In genomic region chr2:218876562-218877219, GRCh38 we compare ENCODE assay signal across 9 cellular contexts. TPM values are rescaled to one million over a fixed set of nuclear protein-coding genes. Genes with fewer than 3 reads are reported as not detected.
DNase-seq lines count a peak whose midpoint lies in the region; ATAC-seq and TF ChIP-seq lines count a peak whose summit lies in the region.
"Had no signal": no experiment of that assay in that cellular context is flagged by ENCODE, and none has a peak within 500 bp of the region (broad histone marks: within the 10 kb centered on the region; RNA-seq: fewer than 3 reads in every experiment).

No MANE protein-coding gene starts in this region.

- DNase-seq in BJ (ENCODE audit: low read depth) (no peak), HCT116 (ENCODE audit: low read depth, low spot score) (peak; percentile 59), NCI-H774 (lab: John Stamatoyannopoulos, UW) (peak; percentile 57), mesothelial cell of epicardium (ENCODE audit: low spot score in 2 of 2, unreplicated experiment in 2 of 2) (peak in 1 of 2 experiments; percentile 87)
- DNase-seq in activated CD8-positive, alpha-beta T cell treated with anti-CD3 and anti-CD28 coated beads for 36 hours, result peak; percentile 84
- DNase-seq in effector memory CD8-positive, alpha-beta T cell, result peak; percentile 73 to 83 (median 74)
- peak; percentile 73 for DNase-seq in stimulated activated naive CD8-positive, alpha-beta T cell treated with anti-CD3 and anti-CD28 coated beads, Interleukin-15, Interleukin-2, amounts not matched to agents 100 U/mL and 50 U/mL, for 24 hours

- H3K9me2 ChIP-seq in HCT116 (ENCODE audit: insufficient read depth), result no peaks in the 10 kb centered on the region

- H3K36me3 ChIP-seq in BJ (ENCODE audit: control insufficient read depth, insufficient read depth, low read length) (no peaks in the 10 kb centered on the region), HCT116 (ENCODE audit: control insufficient read depth in 1 of 2, insufficient read depth in 2 of 2, low read length in 2 of 2) (no peaks in the 10 kb centered on the region)

- no peaks in the 10 kb centered on the region for H3K79me2 ChIP-seq in HCT116 (ENCODE audit: insufficient read depth, low read length)

- H3K4me3 ChIP-seq in BJ (ENCODE audit: low read depth, low read length) (no peak overlapping the region), HCT116 (replicated peaks in 1 of 2; ENCODE audit: low read depth in 1 of 2, low read length in 2 of 2) (no peak overlapping the region)

- H3K27ac Mint-ChIP-seq in activated CD8-positive, alpha-beta T cell treated with anti-CD3 and anti-CD28 coated beads for 36 hours, result no peak overlapping the region
- peak overlapping the region; percentile 15 to 39 for H3K27ac Mint-ChIP-seq in effector memory CD8-positive, alpha-beta T cell
- peak overlapping the region; percentile 73 for H3K27ac Mint-ChIP-seq in mesothelial cell of epicardium
- H3K27ac Mint-ChIP-seq: stimulated activated naive CD8-positive, alpha-beta T cell treated with anti-CD3 and anti-CD28 coated beads, Interleukin-15, Interleukin-2, amounts not matched to agents 100 ng/mL and 50 ng/mL, for 24 hours had no signal

- POLR2A ChIA-PET in BJ (lab: Charles Lee), result interaction anchor here (0.6 to 0.7 kb wide), 2 partner anchors 418 to 511 kb away, joined by 3 read pairs; partner anchors contain the start of gene DNPEP
- POLR2A ChIA-PET in HCT116 (lab: Charles Lee), result interaction anchor here (0.7 to 2.0 kb wide), 3 partner anchors 18 to 22 kb away, joined by 3 to 7 read pairs (median 6); no protein-coding TSS in a partner anchor
- POLR2A ChIA-PET in activated CD8-positive, alpha-beta T cell treated with anti-CD3 and anti-CD28 coated beads for 36 hours (lab: Charles Lee), result interaction anchor here (1.6 to 16.8 kb wide), 4 partner anchors 11 to 33 kb away, joined by 4 to 284 read pairs (median 16); no protein-coding TSS in a partner anchor

- no peak overlapping the region for H3K4me2 ChIP-seq in HCT116 (ENCODE audit: low read length)

- H2AFZ ChIP-seq in HCT116 (ENCODE audit: low read depth, low read length, poor library complexity, severe bottlenecking), result no peak overlapping the region

- no peak overlapping the region for H3K27ac ChIP-seq in HCT116 (ENCODE audit: low read depth, low read length)

- peak; percentile 94 for TF ChIP-seq CTCF in BJ (IDR thresholded peaks at IDR 0.05; ENCODE audit: insufficient read depth, low read depth, low read length)
- TF ChIP-seq CTCF in HCT116 (IDR thresholded peaks at IDR 0.05 in 2 of 3, conservative IDR thresholded peaks at IDR 0.05 in 1 of 3; ENCODE audit: borderline replicate concordance in 1 of 3, insufficient read depth in 1 of 3, low read depth in 2 of 3, low read length in 2 of 3), result peak; percentile 97 to 99 (median 98)
- TF ChIP-seq CTCF in activated CD8-positive, alpha-beta T cell treated with anti-CD3 and anti-CD28 coated beads for 36 hours (IDR thresholded peaks at IDR 0.05), result peak; percentile 98
- TF ChIP-seq CTCF in mesothelial cell of epicardium (IDR thresholded peaks at IDR 0.05; ENCODE audit: unreplicated experiment), result peak; percentile 98

- H3K4me3 Mint-ChIP-seq in activated CD8-positive, alpha-beta T cell treated with anti-CD3 and anti-CD28 coated beads for 36 hours, result no peak overlapping the region
- no peak overlapping the region for H3K4me3 Mint-ChIP-seq in effector memory CD8-positive, alpha-beta T cell
- H3K4me3 Mint-ChIP-seq in mesothelial cell of epicardium, result no peak overlapping the region
- H3K4me3 Mint-ChIP-seq: stimulated activated naive CD8-positive, alpha-beta T cell treated with anti-CD3 and anti-CD28 coated beads, Interleukin-15, Interleukin-2, amounts not matched to agents 100 ng/mL and 50 ng/mL, for 24 hours had no signal

- H3K36me3 Mint-ChIP-seq in activated CD8-positive, alpha-beta T cell treated with anti-CD3 and anti-CD28 coated beads for 36 hours (ENCODE audit: low read depth), result peaks cover 3% of the 10 kb centered on the region
- H3K36me3 Mint-ChIP-seq in effector memory CD8-positive, alpha-beta T cell (ENCODE audit: insufficient read depth), result peaks cover 8% of the 10 kb centered on the region
- peaks cover 5% of the 10 kb centered on the region for H3K36me3 Mint-ChIP-seq in mesothelial cell of epicardium

- CTCF ChIA-PET in BJ (lab: Yijun Ruan, JAX), result interaction anchor here (0.6 to 22.2 kb wide), 25 partner anchors 9 to 331 kb away, joined by 3 to 726 read pairs (median 4); partner anchors contain the start of genes TTLL4 and WNT6
- CTCF ChIA-PET in HCT116 (lab: Charles Lee), result interaction anchor here (0.6 to 15.1 kb wide), 21 partner anchors 9 to 278 kb away, joined by 3 to 278 read pairs (median 5); partner anchors contain the start of genes CDK5R2 and WNT6
- CTCF ChIA-PET in activated CD8-positive, alpha-beta T cell treated with anti-CD3 and anti-CD28 coated beads for 36 hours (lab: Charles Lee), result interaction anchor here (0.6 to 23.0 kb wide), 42 partner anchors 8 to 510 kb away, joined by 3 to 1101 read pairs (median 4); partner anchors contain the start of genes CDK5R2, CNPPD1, CRYBA2 and DNPEP

- peaks cover 51% of the 10 kb centered on the region for H3K4me1 Mint-ChIP-seq in activated CD8-positive, alpha-beta T cell treated with anti-CD3 and anti-CD28 coated beads for 36 hours (ENCODE audit: low read depth)
- peaks cover 27 to 34% of the 10 kb centered on the region in 2 donors for H3K4me1 Mint-ChIP-seq in effector memory CD8-positive, alpha-beta T cell (ENCODE audit: low read depth in 2 of 2)
- H3K4me1 Mint-ChIP-seq in mesothelial cell of epicardium, result peaks cover 55% of the 10 kb centered on the region

- peak; percentile 99 for TF ChIP-seq RAD21 in HCT116 (IDR thresholded peaks at IDR 0.05; ENCODE audit: low read depth)

- no peak overlapping the region for H3K9ac ChIP-seq in HCT116 (ENCODE audit: low read length)

- no peak for TF ChIP-seq POLR2A in HCT116 (IDR thresholded peaks at IDR 0.05; ENCODE audit: borderline replicate concordance, extremely low read depth, insufficient read depth, insufficient read length)

- no peaks in the 10 kb centered on the region for H3K9me3 ChIP-seq in HCT116 (ENCODE audit: control insufficient read depth in 1 of 2, insufficient read depth in 1 of 2, low read depth in 1 of 2, low read length in 2 of 2)

- H3K9me3 Mint-ChIP-seq in activated CD8-positive, alpha-beta T cell treated with anti-CD3 and anti-CD28 coated beads for 36 hours, result no peaks in the 10 kb centered on the region
- H3K9me3 Mint-ChIP-seq in effector memory CD8-positive, alpha-beta T cell, result no peaks in the 10 kb centered on the region
- no peaks in the 10 kb centered on the region for H3K9me3 Mint-ChIP-seq in mesothelial cell of epicardium
- H3K9me3 Mint-ChIP-seq: stimulated activated naive CD8-positive, alpha-beta T cell treated with anti-CD3 and anti-CD28 coated beads, Interleukin-15, Interleukin-2, amounts not matched to agents 100 ng/mL and 50 ng/mL, for 24 hours had no signal

- H3K27me3 ChIP-seq in BJ (ENCODE audit: control insufficient read depth, insufficient read depth, low read length) (peaks cover 62% of the 10 kb centered on the region), HCT116 (ENCODE audit: insufficient read depth, low read length) (no peaks in the 10 kb centered on the region)

- ATAC-seq in HCT116 (peak; percentile 69), GM18519 (IDR thresholded peaks at IDR 0.05; ENCODE audit: low FRiP score, unreplicated experiment) (no peak)
- no peak for ATAC-seq in activated CD8-positive, alpha-beta T cell treated with anti-CD3 and anti-CD28 coated beads for 36 hours
- no peak for ATAC-seq in effector memory CD8-positive, alpha-beta T cell (replicated peaks)
- no peak for ATAC-seq in stimulated activated naive CD8-positive, alpha-beta T cell treated with anti-CD3 and anti-CD28 coated beads, Interleukin-15, Interleukin-2, amounts not matched to agents 100 U/mL and 50 U/mL, for 24 hours

- BruUV-seq in HCT116 (replicated peaks; lab: Mats Ljungman, UMichigan), result no TSS peak

- RAD21 ChIA-PET in HCT116 (lab: Charles Lee; ENCODE audit: low non-redundant PET in 1 of 2, low total read pairs in 2 of 2, uncharacterized antibody in 2 of 2, unreplicated experiment in 2 of 2), result interaction anchor here (0.5 to 3.4 kb wide), 5 partner anchors 16 to 103 kb away, joined by 3 to 48 read pairs (median 6); no protein-coding TSS in a partner anchor

- no peaks in the 10 kb centered on the region for H4K20me1 ChIP-seq in HCT116 (ENCODE audit: insufficient read depth)

- H3K4me1 ChIP-seq in HCT116 (ENCODE audit: control insufficient read depth in 1 of 2, insufficient read depth in 2 of 2, low read length in 2 of 2), result peaks cover 5 to 14% of the 10 kb centered on the region in 2 experiments; a peak in 3 of 4 replicates

- peaks cover 42% of the 10 kb centered on the region for H3K27me3 Mint-ChIP-seq in activated CD8-positive, alpha-beta T cell treated with anti-CD3 and anti-CD28 coated beads for 36 hours
- H3K27me3 Mint-ChIP-seq in effector memory CD8-positive, alpha-beta T cell, result peaks cover 16 to 70% of the 10 kb centered on the region in 2 donors
- peaks cover 55% of the 10 kb centered on the region for H3K27me3 Mint-ChIP-seq in mesothelial cell of epicardium (ENCODE audit: low read depth)

- intact Hi-C loops in HCT116 (cut with micrococcal nuclease), result loop anchor here (1.0 to 5.0 kb wide), 4 partner anchors 22 to 241 kb away; no protein-coding TSS in a partner anchor
- intact Hi-C loops in activated CD8-positive, alpha-beta T cell treated with anti-CD3 and anti-CD28 coated beads for 36 hours (cut with micrococcal nuclease), result loop anchor here (1.0 kb wide), 1 partner anchor 22 kb away; no protein-coding TSS in a partner anchor

TF ChIP-seq in HCT116, 20 proteins besides CTCF, POLR2A, EP300 and RAD21 (continues in another document):
- TF ChIP-seq CEBPB (IDR thresholded peaks at IDR 0.05; ENCODE audit: low read depth) (no peak), YY1 (IDR thresholded peaks at IDR 0.05; ENCODE audit: extremely low read depth, insufficient replicate concordance, low read depth, low read length) (peak; percentile 31), ZFX (IDR thresholded peaks at IDR 0.05) (no peak)

RNA-seq across cellular contexts. Expression of gene WNT10A, which starts 4.0 kb away (rescaled TPM):
- polyA plus RNA-seq in BJ (2011; rRNA removed), result not detected in 2 replicates
- polyA minus RNA-seq in BJ (2011; rRNA and poly(A)+ RNA removed), result not detected in 2 replicates
- 1.5 TPM for total RNA-seq in HCT116 (2021; ENCODE audit: unreplicated experiment)
- 0.66 and 1.0 TPM in 2 replicates for polyA plus RNA-seq in HCT116 (2012)
- total RNA-seq in activated CD8-positive, alpha-beta T cell treated with anti-CD3 and anti-CD28 coated beads for 36 hours, result 10 to 100 TPM; 27.9 to 29.2 TPM
- 50.7 to 53.2 TPM (median 51.8 TPM) in 3 replicates for total RNA-seq in mesothelial cell of epicardium

RNA-seq across cellular contexts. Expression of gene WNT6, which starts 17.1 kb away (rescaled TPM):
- polyA plus RNA-seq in BJ (2011; rRNA removed), result not detected in 2 replicates
- not detected in 2 replicates for polyA minus RNA-seq in BJ (2011; rRNA and poly(A)+ RNA removed)
- 1.4 TPM for total RNA-seq in HCT116 (2021; ENCODE audit: unreplicated experiment)
- 2.2 and 2.4 TPM in 2 replicates for polyA plus RNA-seq in HCT116 (2012)
- under 1 TPM; 0.25 to 0.34 TPM for total RNA-seq in activated CD8-positive, alpha-beta T cell treated with anti-CD3 and anti-CD28 coated beads for 36 hours
- 106 to 118 TPM (median 115 TPM) in 3 replicates for total RNA-seq in mesothelial cell of epicardium

RNA-seq across cellular contexts. Expression of gene PRKAG3, which starts 45.1 kb away (rescaled TPM):
- not detected in 2 replicates for polyA plus RNA-seq in BJ (2011; rRNA removed)
- not detected in 2 replicates for polyA minus RNA-seq in BJ (2011; rRNA and poly(A)+ RNA removed)
- total RNA-seq in HCT116 (2021; ENCODE audit: unreplicated experiment) (not detected), mesothelial cell of epicardium (2.8 to 3.6 TPM (median 2.9 TPM) in 3 replicates)
- not detected in 2 replicates for polyA plus RNA-seq in HCT116 (2012)
- not detected for total RNA-seq in activated CD8-positive, alpha-beta T cell treated with anti-CD3 and anti-CD28 coated beads for 36 hours

Comparison
In these comparisons a context has a peak if more than half of its experiments do, and no peak if none do; other contexts are left out.
1. RNA of gene WNT10A, which starts 4.0 kb away (total RNA-seq): 50.7 to 53.2 TPM in mesothelial cell of epicardium and 27.9 to 29.2 TPM in activated CD8-positive, alpha-beta T cell treated with anti-CD3 and anti-CD28 coated beads for 36 hours; 1.5 TPM in HCT116 (single experiment); every median in the first group is over 10 times any median in the second.
2. RNA of gene WNT6, which starts 17.1 kb away (total RNA-seq): 106 to 118 TPM in mesothelial cell of epicardium; 1.4 TPM in HCT116 (single experiment) and 0.25 to 0.34 TPM in activated CD8-positive, alpha-beta T cell treated with anti-CD3 and anti-CD28 coated beads for 36 hours; every median in the first group is over 10 times any median in the second.
3. Peak in every context shown above with its lines, with median percentiles within 50 percentile points of each other: CTCF ChIP-seq.